ENCODE assay signal across 14 cellular contexts in the genomic region with DNA sequence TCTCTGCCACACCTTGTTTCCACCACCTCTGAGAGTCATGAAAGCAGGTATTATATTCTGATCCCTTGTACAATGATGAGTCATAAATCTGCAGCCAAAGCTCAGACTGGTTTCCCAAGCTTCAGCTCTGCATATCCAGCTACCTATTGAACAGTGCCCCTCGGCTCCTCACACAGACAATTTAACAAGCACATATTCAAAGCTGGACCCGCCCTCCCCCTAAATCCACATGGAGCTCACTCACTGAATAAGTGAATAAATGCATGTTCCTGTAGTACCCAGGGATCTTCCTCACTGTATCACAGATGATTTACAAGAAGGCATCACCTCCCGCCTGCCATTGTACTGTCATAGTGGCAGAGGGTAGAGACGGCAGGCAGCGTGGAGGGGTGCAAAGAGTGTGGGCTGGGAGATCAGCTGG.
A peak's percentile ranks its signal among the peaks of the same experiment; 100 is the strongest.
DNase-seq lines count a peak whose midpoint lies in the region; ATAC-seq and TF ChIP-seq lines count a peak whose summit lies in the region.
"Had no signal": no experiment of that assay in that cellular context is flagged by ENCODE, and none has a peak within 500 bp of the region (broad histone marks: within the 10 kb centered on the region; RNA-seq: fewer than 3 reads in every experiment).

No MANE protein-coding gene starts in this region.

- no peak for ATAC-seq in WTC11
- ATAC-seq in left colon, result peak; percentile 91
- ATAC-seq in GM21526 (IDR thresholded peaks at IDR 0.05; ENCODE audit: low FRiP score, unreplicated experiment), result no peak

- TF ChIP-seq EP300 in transverse colon (IDR thresholded peaks at IDR 0.05; ENCODE audit: low read depth), result no peak

- no peaks in the 10 kb centered on the region for H3K27me3 ChIP-seq in transverse colon

- no peaks in the 10 kb centered on the region for H3K9me3 ChIP-seq in transverse colon

- H3K27ac Mint-ChIP-seq in WTC11, result peak overlapping the region; percentile 44
- H3K27ac Mint-ChIP-seq in activated CD4-positive, alpha-beta T cell treated with anti-CD3 and anti-CD28 coated beads, Interleukin-2, amount 10 ng/mL, durations not matched to agents 24 days and 14 days, result no peak overlapping the region
- H3K27ac Mint-ChIP-seq: CD8-positive, alpha-beta memory T cell had no signal

- in situ Hi-C loops in transverse colon (cut with MboI; ENCODE audit: low pct_ligation_motif_present in 1 of 4, low pct_unique_long_range_greater_than_20kb in 1 of 4, low sequenced_read_pairs in 3 of 4), result no loop called here

- peaks cover 44% of the 10 kb centered on the region for H3K36me3 Mint-ChIP-seq in WTC11
- no peaks in the 10 kb centered on the region for H3K36me3 Mint-ChIP-seq in activated CD4-positive, alpha-beta T cell treated with anti-CD3 and anti-CD28 coated beads, Interleukin-2, amount 10 ng/mL, durations not matched to agents 24 days and 14 days (ENCODE audit: low read depth)

- DNase-seq in LoVo (ENCODE audit: low spot score), result peak; percentile 32
- no peak for DNase-seq in WTC11 (ENCODE audit: low spot score)
- DNase-seq in left colon, result peak; percentile 46 to 66
- peak; percentile 61 for DNase-seq in transverse colon
- no peak for DNase-seq in putamen (ENCODE audit: low spot score)
- DNase-seq in activated CD4-positive, alpha-beta T cell treated with anti-CD3 and anti-CD28 coated beads, Interleukin-2, amount 10 ng/mL, durations not matched to agents 24 days and 14 days, result no peak
- DNase-seq: CD8-positive, alpha-beta memory T cell; GOT3; NCI-H1417 treated with DMSO at 0.1 percent for 48 hours; NCI-H2029; NCI-H524; RPMI8226; T-helper 1 cell had no signal

- H3K27ac ChIP-seq in transverse colon, result peak overlapping the region; percentile 63 to 76 (median 68)

- TF ChIP-seq CTCF in WTC11 (IDR thresholded peaks at IDR 0.05) (no peak), transverse colon (IDR thresholded peaks at IDR 0.05) (no peak)

- intact Hi-C loops in left colon (cut with DNase I, micrococcal nuclease) (no loop called here), transverse colon (cut with DNase I; ENCODE audit: low total_unique reads) (loop anchor here (10.0 kb wide), 1 partner anchor 519 kb away; the partner anchor contains the start of gene GRIN2A)
- intact Hi-C loops in activated CD4-positive, alpha-beta T cell treated with anti-CD3 and anti-CD28 coated beads, Interleukin-2, amount 10 ng/mL, durations not matched to agents 24 days and 14 days (cut with micrococcal nuclease), result no loop called here

- 0 out of 2 replicates have a peak, but pooled peaks cover 5% of the 10 kb centered on the region for H3K27me3 Mint-ChIP-seq in WTC11 (ENCODE audit: low read depth)
- no peaks in the 10 kb centered on the region for H3K27me3 Mint-ChIP-seq in activated CD4-positive, alpha-beta T cell treated with anti-CD3 and anti-CD28 coated beads, Interleukin-2, amount 10 ng/mL, durations not matched to agents 24 days and 14 days

- CTCF ChIA-PET in WTC11 (lab: Charles Lee), result interaction anchor here (0.8 to 1.4 kb wide), 2 partner anchors 17 to 154 kb away, joined by 5 to 9 read pairs; no protein-coding TSS in a partner anchor

- H3K4me3 ChIP-seq in transverse colon, result no peak overlapping the region

- H3K9me3 Mint-ChIP-seq in WTC11, result peaks cover 12% of the 10 kb centered on the region
- peaks cover 4% of the 10 kb centered on the region for H3K9me3 Mint-ChIP-seq in activated CD4-positive, alpha-beta T cell treated with anti-CD3 and anti-CD28 coated beads, Interleukin-2, amount 10 ng/mL, durations not matched to agents 24 days and 14 days

- no peak for TF ChIP-seq POLR2A in transverse colon (IDR thresholded peaks at IDR 0.05)

- no peak overlapping the region for H3K4me3 Mint-ChIP-seq in WTC11
- H3K4me3 Mint-ChIP-seq in activated CD4-positive, alpha-beta T cell treated with anti-CD3 and anti-CD28 coated beads, Interleukin-2, amount 10 ng/mL, durations not matched to agents 24 days and 14 days, result no peak overlapping the region
- H3K4me3 Mint-ChIP-seq: CD8-positive, alpha-beta memory T cell had no signal

- POLR2A ChIA-PET in WTC11 (lab: Charles Lee), result no interaction called here

- 39 to 45% methylated on average over 3 to 5 of the region's 5 CpGs for WGBS in transverse colon (ENCODE audit: low coverage in 1 of 2), 2 donors

- peaks cover 36% of the 10 kb centered on the region for H3K4me1 Mint-ChIP-seq in WTC11
- H3K4me1 Mint-ChIP-seq in activated CD4-positive, alpha-beta T cell treated with anti-CD3 and anti-CD28 coated beads, Interleukin-2, amount 10 ng/mL, durations not matched to agents 24 days and 14 days, result no peaks in the 10 kb centered on the region
- H3K4me1 Mint-ChIP-seq: CD8-positive, alpha-beta memory T cell had no signal

- H3K36me3 ChIP-seq in transverse colon, result no peaks in the 10 kb centered on the region

- H3K4me1 ChIP-seq in transverse colon, result peaks cover 0 to 28% (median 3%) of the 10 kb centered on the region in 4 donors

TF ChIP-seq in WTC11, 78 proteins besides CTCF, POLR2A, EP300 and RAD21 (continues in another document):
- TF ChIP-seq, protein P1, sequence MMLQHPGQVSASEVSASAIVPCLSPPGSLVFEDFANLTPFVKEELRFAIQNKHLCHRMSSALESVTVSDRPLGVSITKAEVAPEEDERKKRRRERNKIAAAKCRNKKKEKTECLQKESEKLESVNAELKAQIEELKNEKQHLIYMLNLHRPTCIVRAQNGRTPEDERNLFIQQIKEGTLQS (CRISPR knock-in tag; conservative IDR thresholded peaks at IDR 0.05), result no peak
- no peak for TF ChIP-seq FOXP4 (CRISPR knock-in tag; IDR thresholded peaks at IDR 0.05)
- TF ChIP-seq JAZF1 (CRISPR knock-in tag; IDR thresholded peaks at IDR 0.05), result no peak
- TF ChIP-seq ZNF232 (CRISPR knock-in tag; IDR thresholded peaks at IDR 0.05), result no peak
- TF ChIP-seq USF2 (CRISPR knock-in tag; IDR thresholded peaks at IDR 0.05), result no peak
- TF ChIP-seq ZNF423 (CRISPR knock-in tag; IDR thresholded peaks at IDR 0.05), result no peak
- TF ChIP-seq, protein P2, sequence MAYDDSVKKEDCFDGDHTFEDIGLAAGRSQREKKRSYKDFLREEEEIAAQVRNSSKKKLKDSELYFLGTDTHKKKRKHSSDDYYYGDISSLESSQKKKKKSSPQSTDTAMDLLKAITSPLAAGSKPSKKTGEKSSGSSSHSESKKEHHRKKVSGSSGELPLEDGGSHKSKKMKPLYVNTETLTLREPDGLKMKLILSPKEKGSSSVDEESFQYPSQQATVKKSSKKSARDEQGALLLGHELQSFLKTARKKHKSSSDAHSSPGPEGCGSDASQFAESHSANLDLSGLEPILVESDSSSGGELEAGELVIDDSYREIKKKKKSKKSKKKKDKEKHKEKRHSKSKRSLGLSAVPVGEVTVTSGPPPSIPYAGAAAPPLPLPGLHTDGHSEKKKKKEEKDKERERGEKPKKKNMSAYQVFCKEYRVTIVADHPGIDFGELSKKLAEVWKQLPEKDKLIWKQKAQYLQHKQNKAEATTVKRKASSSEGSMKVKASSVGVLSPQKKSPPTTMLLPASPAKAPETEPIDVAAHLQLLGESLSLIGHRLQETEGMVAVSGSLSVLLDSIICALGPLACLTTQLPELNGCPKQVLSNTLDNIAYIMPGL (CRISPR knock-in tag; IDR thresholded peaks at IDR 0.05), result no peak
- TF ChIP-seq, protein P3, sequence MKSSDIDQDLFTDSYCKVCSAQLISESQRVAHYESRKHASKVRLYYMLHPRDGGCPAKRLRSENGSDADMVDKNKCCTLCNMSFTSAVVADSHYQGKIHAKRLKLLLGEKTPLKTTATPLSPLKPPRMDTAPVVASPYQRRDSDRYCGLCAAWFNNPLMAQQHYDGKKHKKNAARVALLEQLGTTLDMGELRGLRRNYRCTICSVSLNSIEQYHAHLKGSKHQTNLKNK (CRISPR knock-in tag; IDR thresholded peaks at IDR 0.05), result no peak

Comparison
In these comparisons a context has a peak if more than half of its experiments do, and no peak if none do; other contexts are left out.
1. DNase-seq: peak in LoVo (single experiment), left colon (2 of 2) and transverse colon (single experiment); none in WTC11 (single experiment), putamen (single experiment) and activated CD4-positive, alpha-beta T cell treated with anti-CD3 and anti-CD28 coated beads, Interleukin-2, amount 10 ng/mL, durations not matched to agents 24 days and 14 days (single experiment).